11 cellular contexts compared by ENCODE assay signal in the genomic region with DNA sequence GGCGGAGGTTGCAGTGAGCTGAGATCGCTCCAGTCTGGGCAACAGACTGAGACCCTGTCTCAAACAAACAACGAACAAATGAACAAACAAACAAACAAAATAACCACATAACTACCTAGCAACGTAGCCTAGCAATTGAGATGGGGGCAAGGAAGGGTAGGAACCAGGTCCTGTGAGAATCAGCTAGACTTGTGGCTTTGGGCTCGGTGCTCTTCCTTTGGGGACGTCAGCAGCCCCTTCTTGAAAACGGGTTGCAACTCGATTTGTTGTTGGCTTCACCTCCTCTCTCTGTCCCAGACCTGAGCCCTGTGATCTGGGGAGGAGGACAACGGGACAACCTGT.
A peak's percentile ranks its signal among the peaks of the same experiment; 100 is the strongest.
DNase-seq lines count a peak whose midpoint lies in the region; ATAC-seq and TF ChIP-seq lines count a peak whose summit lies in the region.
"Had no signal": no experiment of that assay in that cellular context is flagged by ENCODE, and none has a peak within 500 bp of the region (broad histone marks: within the 10 kb centered on the region; RNA-seq: fewer than 3 reads in every experiment).

No MANE protein-coding gene starts in this region.

- DNase-seq in Karpas-422, result no peak
- no peak for DNase-seq in brain microvascular endothelial cell
- DNase-seq in tibial artery, result no peak
- DNase-seq in activated naive CD4-positive, alpha-beta T cell treated with anti-CD3 and anti-CD28 coated beads, Interleukin-2, amount 10 ng/mL, durations not matched to agents 7 days and 5 days, result no peak
- no peak for DNase-seq in NCI-H1694 treated with DMSO at 0.1 percent for 48 hours (lab: John Stamatoyannopoulos, UW)
- DNase-seq in CD4-positive, alpha-beta memory T cell, result no peak
- DNase-seq: DMS79 treated with DMSO at 0.1 percent for 48 hours; NCI-H1436; NK-92 treated with Interleukin-12 subunit alpha and Interleukin-12 subunit beta, amount 100 ng/mL, for 24 hours had no signal

- H3K9me3 ChIP-seq in Karpas-422 (ENCODE audit: low read length) (no peaks in the 10 kb centered on the region), muscle layer of colon (ENCODE audit: low read length) (no peaks in the 10 kb centered on the region), tibial artery (no peaks in the 10 kb centered on the region)
- H3K9me3 ChIP-seq in CD4-positive, alpha-beta memory T cell (ENCODE audit: control insufficient read depth in 1 of 2, low read length in 2 of 2), result no peaks in the 10 kb centered on the region

- no peak overlapping the region; the same call in 1 of the 2 replicates for H3K4me3 ChIP-seq in Karpas-422 (ENCODE audit: low read length)
- H3K4me3 ChIP-seq in brain microvascular endothelial cell (ENCODE audit: low read depth, low read length), result no peak overlapping the region
- H3K4me3 ChIP-seq in muscle layer of colon (ENCODE audit: low read depth in 1 of 2, low read length in 2 of 2), result no peak overlapping the region
- H3K4me3 ChIP-seq in tibial artery, result no peak overlapping the region
- H3K4me3 ChIP-seq in CD4-positive, alpha-beta memory T cell (ENCODE audit: low read length in 2 of 2), result no peak overlapping the region

- H3K36me3 ChIP-seq in Karpas-422 (ENCODE audit: insufficient read depth, low read length) (peaks cover 3% of the 10 kb centered on the region; the same call in 1 of the 2 replicates), brain microvascular endothelial cell (replicated peaks) (peaks cover 21% of the 10 kb centered on the region), muscle layer of colon (ENCODE audit: insufficient read depth, low read length) (peaks cover 38% of the 10 kb centered on the region), tibial artery (peaks cover 0 to 17% (median 0%) of the 10 kb centered on the region in 3 donors)
- H3K36me3 ChIP-seq in CD4-positive, alpha-beta memory T cell (ENCODE audit: insufficient read depth, low read length), result peaks cover 30% of the 10 kb centered on the region

- peaks cover 46% of the 10 kb centered on the region for H3K36me3 Mint-ChIP-seq in activated naive CD4-positive, alpha-beta T cell treated with anti-CD3 and anti-CD28 coated beads, Interleukin-2, amount 10 ng/mL, durations not matched to agents 7 days and 5 days
- H3K36me3 Mint-ChIP-seq in CD4-positive, alpha-beta memory T cell, result peaks cover 40 to 63% of the 10 kb centered on the region in 2 donors

- H2AFZ ChIP-seq in Karpas-422 (ENCODE audit: low read length), result no peak overlapping the region

- H3K9me2 ChIP-seq in Karpas-422 (replicated peaks; ENCODE audit: insufficient read depth, low read length), result no peaks in the 10 kb centered on the region

- POLR2A ChIA-PET in CD4-positive, alpha-beta memory T cell (lab: Charles Lee; ENCODE audit: partially characterized antibody), result interaction anchor here (1.3 kb wide), 1 partner anchor 133 kb away, joined by 3 read pairs; a partner anchor contains a TSS

- no peak overlapping the region for H3K4me3 Mint-ChIP-seq in activated naive CD4-positive, alpha-beta T cell treated with anti-CD3 and anti-CD28 coated beads, Interleukin-2, amount 10 ng/mL, durations not matched to agents 7 days and 5 days
- no peak overlapping the region for H3K4me3 Mint-ChIP-seq in CD4-positive, alpha-beta memory T cell

- ATAC-seq in HG02884 (IDR thresholded peaks at IDR 0.05; ENCODE audit: unreplicated experiment), result no peak

- H3K27me3 ChIP-seq in Karpas-422 (ENCODE audit: low read length) (no peaks in the 10 kb centered on the region), brain microvascular endothelial cell (replicated peaks) (no peaks in the 10 kb centered on the region), muscle layer of colon (ENCODE audit: control insufficient read depth in 1 of 2, insufficient read depth in 2 of 2, low read length in 2 of 2) (no peaks in the 10 kb centered on the region), tibial artery (no peaks in the 10 kb centered on the region)
- no peaks in the 10 kb centered on the region for H3K27me3 ChIP-seq in CD4-positive, alpha-beta memory T cell (ENCODE audit: insufficient read depth, low read length)

- H3K4me1 Mint-ChIP-seq in activated naive CD4-positive, alpha-beta T cell treated with anti-CD3 and anti-CD28 coated beads, Interleukin-2, amount 10 ng/mL, durations not matched to agents 7 days and 5 days, result peaks cover 25% of the 10 kb centered on the region
- peaks cover 22 to 46% (median 32%) of the 10 kb centered on the region in 4 donors for H3K4me1 Mint-ChIP-seq in CD4-positive, alpha-beta memory T cell

- peak overlapping the region; percentile 86 for H3K27ac ChIP-seq in Karpas-422 (ENCODE audit: low read length)
- H3K27ac ChIP-seq in brain microvascular endothelial cell, result peak overlapping the region; percentile 75
- H3K27ac ChIP-seq in muscle layer of colon (ENCODE audit: low read depth, low read length), result peak overlapping the region; percentile 77
- H3K27ac ChIP-seq in tibial artery, result peak overlapping the region; percentile 70 to 78
- no peak overlapping the region for H3K27ac ChIP-seq in CD4-positive, alpha-beta memory T cell (ENCODE audit: low read depth, low read length)

- H3K79me2 ChIP-seq in Karpas-422 (ENCODE audit: low read length), result peaks cover 41% of the 10 kb centered on the region

- H3K4me2 ChIP-seq in Karpas-422 (ENCODE audit: low read depth, low read length, poor library complexity, severe bottlenecking), result peak overlapping the region; percentile 39

- peaks cover 43% of the 10 kb centered on the region for H3K4me1 ChIP-seq in Karpas-422 (ENCODE audit: low read length)
- H3K4me1 ChIP-seq in muscle layer of colon (ENCODE audit: insufficient read depth, low read length), result peaks cover 45% of the 10 kb centered on the region
- peaks cover 0 to 82% (median 51%) of the 10 kb centered on the region in 4 donors for H3K4me1 ChIP-seq in tibial artery
- peaks cover 25% of the 10 kb centered on the region for H3K4me1 ChIP-seq in CD4-positive, alpha-beta memory T cell (ENCODE audit: insufficient read depth, low read length)

- intact Hi-C loops in tibial artery (cut with DNase I; ENCODE audit: low total_unique reads), result no loop called here
- intact Hi-C loops in CD4-positive, alpha-beta memory T cell (cut with micrococcal nuclease), result no loop called here

- no peak overlapping the region for H3K27ac Mint-ChIP-seq in activated naive CD4-positive, alpha-beta T cell treated with anti-CD3 and anti-CD28 coated beads, Interleukin-2, amount 10 ng/mL, durations not matched to agents 7 days and 5 days
- H3K27ac Mint-ChIP-seq in CD4-positive, alpha-beta memory T cell, result peak overlapping the region in 1 of 7 donors; percentile 50

- H4K20me1 ChIP-seq in Karpas-422 (ENCODE audit: insufficient read depth, low read depth, low read length), result no peaks in the 10 kb centered on the region; the same call in 1 of the 2 replicates

- CTCF ChIA-PET in activated naive CD4-positive, alpha-beta T cell treated with anti-CD3 and anti-CD28 coated beads, Interleukin-2, amount 10 ng/mL, durations not matched to agents 7 days and 5 days (lab: Charles Lee), result no interaction called here
- CTCF ChIA-PET in CD4-positive, alpha-beta memory T cell (lab: Charles Lee; ENCODE audit: partially characterized antibody), result no interaction called here

- H3K9ac ChIP-seq in Karpas-422 (ENCODE audit: low read length), result peak overlapping the region; percentile 43
- no peak overlapping the region for H3K9ac ChIP-seq in muscle layer of colon (ENCODE audit: low read length)

- no peaks in the 10 kb centered on the region for H3K9me3 Mint-ChIP-seq in activated naive CD4-positive, alpha-beta T cell treated with anti-CD3 and anti-CD28 coated beads, Interleukin-2, amount 10 ng/mL, durations not matched to agents 7 days and 5 days
- H3K9me3 Mint-ChIP-seq in CD4-positive, alpha-beta memory T cell, result no peaks in the 10 kb centered on the region

- H3K27me3 Mint-ChIP-seq in activated naive CD4-positive, alpha-beta T cell treated with anti-CD3 and anti-CD28 coated beads, Interleukin-2, amount 10 ng/mL, durations not matched to agents 7 days and 5 days, result no peaks in the 10 kb centered on the region
- no peaks in the 10 kb centered on the region for H3K27me3 Mint-ChIP-seq in CD4-positive, alpha-beta memory T cell

- in situ Hi-C loops in brain microvascular endothelial cell (cut with HindIII; ENCODE audit: low pct_ligation_motif_present, low sequenced_read_pairs), result no loop called here

- TF ChIP-seq CTCF in brain microvascular endothelial cell (IDR thresholded peaks at IDR 0.05; ENCODE audit: low read depth, low read length, missing control alignments) (no peak), tibial artery (IDR thresholded peaks at IDR 0.05) (no peak)
